Comparison of ENCODE assay signal across 18 cellular contexts in the genomic region with DNA sequence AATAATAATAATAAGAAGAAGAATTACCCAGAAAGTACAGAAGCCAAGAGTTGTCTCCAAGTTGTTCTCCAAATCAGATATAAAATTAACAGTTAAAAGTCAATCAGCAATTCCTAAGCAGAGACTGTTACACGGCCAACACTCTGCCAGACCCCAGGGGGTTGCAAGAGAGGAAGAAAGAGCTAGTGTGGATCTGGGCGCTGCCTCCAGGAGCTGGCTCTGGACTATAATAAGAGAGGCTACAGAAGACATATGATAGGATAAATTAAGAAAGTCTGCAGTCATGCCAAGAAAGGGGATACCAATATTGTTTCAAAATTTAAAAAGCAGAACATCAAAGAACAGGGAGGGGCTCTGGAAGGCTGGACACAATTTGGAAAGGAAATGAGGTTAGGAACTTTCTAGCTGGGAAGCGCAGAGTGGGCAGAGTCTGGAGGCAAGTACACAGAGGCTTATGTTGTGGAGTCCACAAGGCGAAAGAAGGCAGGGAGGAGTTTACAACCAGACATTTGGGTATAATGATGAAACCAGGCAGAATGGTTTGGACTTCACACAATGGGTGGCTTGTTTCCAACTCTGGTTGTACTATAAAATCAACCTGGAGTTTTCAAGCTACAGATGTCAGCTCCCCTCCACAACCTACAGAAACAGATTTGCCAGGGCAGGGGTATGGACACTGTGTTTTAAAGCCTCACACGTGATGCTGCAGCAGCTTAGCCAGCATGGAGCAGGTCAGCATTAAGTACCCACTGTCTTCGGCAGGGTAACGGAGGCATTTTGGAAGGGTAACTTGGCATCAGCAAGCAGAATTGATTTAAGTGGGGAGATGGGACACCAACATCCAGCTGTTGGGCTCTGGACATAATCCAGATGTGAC. TPM values are rescaled to one million over a fixed set of nuclear protein-coding genes. Genes with fewer than 3 reads are reported as not detected.
DNase-seq lines count a peak whose midpoint lies in the region; ATAC-seq, FAIRE-seq and TF ChIP-seq lines count a peak whose summit lies in the region.
"Had no signal": no experiment of that assay in that cellular context is flagged by ENCODE, and none has a peak within 500 bp of the region (broad histone marks: within the 10 kb centered on the region; RNA-seq: fewer than 3 reads in every experiment).

No MANE protein-coding gene starts in this region.

- H3K4me3 Mint-ChIP-seq in immature natural killer cell (no peak overlapping the region), CD14-positive monocyte (no peak overlapping the region)
- H3K4me3 Mint-ChIP-seq: activated CD4-positive, alpha-beta T cell treated with anti-CD3 and anti-CD28 coated beads for 36 hours; activated T-cell treated with anti-CD3 and anti-CD28 coated beads, Interleukin-2, amount 50 U/mL, for 72 hours; CD4-positive, CD25-positive, alpha-beta regulatory T cell; stimulated activated naive CD8-positive, alpha-beta T cell treated with anti-CD3 and anti-CD28 coated beads, Interleukin-15, amount 100 ng/mL, for 72 hours; T-helper 1 cell treated with Interleukin-12 subunit alpha and Interleukin-12 subunit beta and Interleukin-4 antibody, amounts not matched to agents 30 μg/mL and 1 μg/mL, for 36 hours had no signal

- no peak for DNase-seq in GM12892 (ENCODE audit: insufficient read length)
- DNase-seq in fibroblast of the aortic adventitia (ENCODE audit: low read depth): peak; percentile 80
- peak; percentile 6 for DNase-seq in renal cortical epithelial cell (ENCODE audit: low read depth)
- no peak for DNase-seq in immature natural killer cell
- DNase-seq in CD14-positive monocyte (ENCODE audit: low spot score): no peak
- DNase-seq in 8988T: no peak
- DNase-seq: activated CD4-positive, alpha-beta T cell treated with anti-CD3 and anti-CD28 coated beads for 36 hours; activated T-cell treated with anti-CD3 and anti-CD28 coated beads, Interleukin-2, amount 50 U/mL, for 72 hours; aorta; CD4-positive, CD25-positive, alpha-beta regulatory T cell; GDM1; NCI-H1092 treated with DMSO at 0.1 percent for 48 hours; NCI-H510A; psoas muscle; stimulated activated naive CD8-positive, alpha-beta T cell treated with anti-CD3 and anti-CD28 coated beads, Interleukin-15, amount 100 ng/mL, for 72 hours had no signal

- TF ChIP-seq CTCF in fibroblast of the aortic adventitia (IDR thresholded peaks at IDR 0.05; ENCODE audit: insufficient read depth, low read length) (no peak), CD14-positive monocyte (IDR thresholded peaks at IDR 0.05) (no peak)

- H3K4me1 Mint-ChIP-seq in immature natural killer cell (peaks cover 0 to 4% of the 10 kb centered on the region in 2 donors), CD14-positive monocyte (peaks cover 46% of the 10 kb centered on the region)
- H3K4me1 Mint-ChIP-seq: stimulated activated naive CD8-positive, alpha-beta T cell treated with anti-CD3 and anti-CD28 coated beads, Interleukin-15, amount 100 ng/mL, for 72 hours had no signal

- ATAC-seq in SK-N-SH treated with all-trans-retinoic acid at 6 μM for 48 hours (peak; percentile 82), HG03196 (IDR thresholded peaks at IDR 0.05; ENCODE audit: unreplicated experiment) (no peak)
- ATAC-seq: activated CD4-positive, alpha-beta T cell treated with anti-CD3 and anti-CD28 coated beads for 36 hours; activated T-cell treated with anti-CD3 and anti-CD28 coated beads, Interleukin-2, amount 50 U/mL, for 72 hours; stimulated activated naive CD8-positive, alpha-beta T cell treated with anti-CD3 and anti-CD28 coated beads, Interleukin-15, amount 100 ng/mL, for 72 hours had no signal

- no peak overlapping the region for H3K27ac Mint-ChIP-seq in immature natural killer cell
- peak overlapping the region in 2 of 7 donors; percentile 14 to 33 for H3K27ac Mint-ChIP-seq in CD14-positive monocyte
- H3K27ac Mint-ChIP-seq: activated CD4-positive, alpha-beta T cell treated with anti-CD3 and anti-CD28 coated beads for 36 hours; activated T-cell treated with anti-CD3 and anti-CD28 coated beads, Interleukin-2, amount 50 U/mL, for 72 hours; stimulated activated naive CD8-positive, alpha-beta T cell treated with anti-CD3 and anti-CD28 coated beads, Interleukin-15, amount 100 ng/mL, for 72 hours; T-helper 1 cell treated with Interleukin-12 subunit alpha and Interleukin-12 subunit beta and Interleukin-4 antibody, amounts not matched to agents 30 μg/mL and 1 μg/mL, for 36 hours had no signal

- peaks cover 0 to 5% (median 1%) of the 10 kb centered on the region in 6 donors for H3K9me3 Mint-ChIP-seq in immature natural killer cell
- peaks cover 0 to 5% (median 0%) of the 10 kb centered on the region in 7 donors for H3K9me3 Mint-ChIP-seq in CD14-positive monocyte
- H3K9me3 Mint-ChIP-seq: T-helper 1 cell treated with Interleukin-12 subunit alpha and Interleukin-12 subunit beta and Interleukin-4 antibody, amounts not matched to agents 30 μg/mL and 1 μg/mL, for 36 hours had no signal

- no peak overlapping the region for H3K4me3 ChIP-seq in fibroblast of the aortic adventitia (ENCODE audit: low read depth, low read length)
- H3K4me3 ChIP-seq: psoas muscle had no signal

- peaks cover 6 to 35% (median 10%) of the 10 kb centered on the region in 3 donors for H3K36me3 Mint-ChIP-seq in immature natural killer cell
- peaks cover 33 to 42% of the 10 kb centered on the region in 2 donors for H3K36me3 Mint-ChIP-seq in CD14-positive monocyte

- intact Hi-C loops in CD14-positive monocyte (cut with micrococcal nuclease): no loop called here

- peak; percentile 76 for FAIRE-seq in GM12892 (lab: Jason Lieb, UNC)

- TF ChIP-seq POLR2A in GM12892 (IDR thresholded peaks at IDR 0.05; ENCODE audit: low read depth, low read length): no peak

- H3K27me3 Mint-ChIP-seq in immature natural killer cell (ENCODE audit: low read depth in 3 of 3): peaks cover 0 to 2% (median 1%) of the 10 kb centered on the region in 3 donors
- peaks cover 0 to 2% (median 1%) of the 10 kb centered on the region in 3 donors for H3K27me3 Mint-ChIP-seq in CD14-positive monocyte (ENCODE audit: low read depth in 3 of 3)
- H3K27me3 Mint-ChIP-seq: activated CD4-positive, alpha-beta T cell treated with anti-CD3 and anti-CD28 coated beads for 36 hours; CD4-positive, CD25-positive, alpha-beta regulatory T cell; stimulated activated naive CD8-positive, alpha-beta T cell treated with anti-CD3 and anti-CD28 coated beads, Interleukin-15, amount 100 ng/mL, for 72 hours had no signal

TF ChIP-seq in SK-N-SH treated with all-trans-retinoic acid at 6 μM for 48 hours, 23 proteins besides CTCF, POLR2A, EP300 and RAD21:
- TF ChIP-seq CREB5 (CRISPR knock-in tag; IDR thresholded peaks at IDR 0.05; ENCODE audit: low read depth) (no peak), TOX (CRISPR knock-in tag; IDR thresholded peaks at IDR 0.05; ENCODE audit: borderline replicate concordance) (no peak), ZNF565 (CRISPR knock-in tag; conservative IDR thresholded peaks at IDR 0.05; ENCODE audit: low read depth) (no peak), SNAI2 (CRISPR knock-in tag; IDR thresholded peaks at IDR 0.05) (no peak), BACH2 (CRISPR knock-in tag; IDR thresholded peaks at IDR 0.05; ENCODE audit: borderline replicate concordance) (no peak), POU6F1 (CRISPR knock-in tag; IDR thresholded peaks at IDR 0.05; ENCODE audit: borderline replicate concordance, low read depth) (no peak), TCF4 (CRISPR knock-in tag; IDR thresholded peaks at IDR 0.05; ENCODE audit: borderline replicate concordance) (no peak), ESRRG (CRISPR knock-in tag; IDR thresholded peaks at IDR 0.05) (no peak), ZFP30 (CRISPR knock-in tag; IDR thresholded peaks at IDR 0.05) (no peak)
TF ChIP-seq in SK-N-SH treated with all-trans-retinoic acid at 6 μM for 48 hours: peak in this region for 0.

RNA-seq across cellular contexts. Expression of gene SLC39A11, which starts 49.4 kb away (rescaled TPM):
- 11.5 TPM for polyA plus RNA-seq in GM12892 (2012; ENCODE audit: missing spikeins)
- total RNA-seq in fibroblast of the aortic adventitia (ENCODE audit: low replicate concordance) (15.8 and 30.5 TPM in 2 replicates), renal cortical epithelial cell (24.2 and 29.3 TPM in 2 replicates)
- polyA plus RNA-seq in immature natural killer cell (10 to 100 TPM; 13.7 to 25.8 (median 16.2) TPM), CD14-positive monocyte (10 to 100 TPM; 26.6 to 27.9 TPM)

Comparison
In these comparisons a context has a peak if more than half of its experiments do, and no peak if none do; other contexts are left out.
1. DNase-seq: peak in fibroblast of the aortic adventitia (single experiment) and renal cortical epithelial cell (single experiment); none in GM12892 (single experiment), immature natural killer cell (0 of 3), CD14-positive monocyte (single experiment) and 8988T (single experiment).